ENCODE assay signal across 8 cellular contexts in genomic region chr2:70088508-70089219, GRCh38. TPM values are rescaled to one million over a fixed set of nuclear protein-coding genes. Genes with fewer than 3 reads are reported as not detected.
DNase-seq lines count a peak whose midpoint lies in the region; ATAC-seq and TF ChIP-seq lines count a peak whose summit lies in the region.

No MANE protein-coding gene starts in this region.

- ATAC-seq in right lobe of liver: peak in 3 of 4 donors; percentile 1 to 4 (median 2)

- TF ChIP-seq POLR2A in right lobe of liver (IDR thresholded peaks at IDR 0.05) (no peak), uterus (IDR thresholded peaks at IDR 0.05) (no peak)

- 0 to 2% (median 1%) methylated on average over 11 of the region's 11 CpGs for WGBS in adipose tissue, 3 donors
- 0% methylated on average over 7 of the region's 11 CpGs for WGBS in right lobe of liver (ENCODE audit: insufficient coverage, low coverage, low lambda C conversion rate, missing lambda C conversion rate)

- no peaks in the 10 kb centered on the region for H3K9me3 ChIP-seq in CD4-positive, alpha-beta memory T cell (ENCODE audit: control insufficient read depth in 1 of 2, low read length in 2 of 2)
- H3K9me3 ChIP-seq in KOPT-K1 (ENCODE audit: insufficient read depth, low read length, poor library complexity, severe bottlenecking) (no peaks in the 10 kb centered on the region), right lobe of liver (no peaks in the 10 kb centered on the region), uterus (no peaks in the 10 kb centered on the region)

- H3K4me1 ChIP-seq in CD4-positive, alpha-beta memory T cell (ENCODE audit: insufficient read depth, low read length): peaks cover 56% of the 10 kb centered on the region
- peaks cover 0 to 32% (median 11%) of the 10 kb centered on the region in 4 donors for H3K4me1 ChIP-seq in right lobe of liver
- H3K4me1 ChIP-seq in uterus: peaks cover 0 to 6% of the 10 kb centered on the region in 2 donors

- no peaks in the 10 kb centered on the region for H3K27me3 ChIP-seq in CD4-positive, alpha-beta memory T cell (ENCODE audit: insufficient read depth, low read length)
- H3K27me3 ChIP-seq in right lobe of liver (no peaks in the 10 kb centered on the region), uterus (no peaks in the 10 kb centered on the region)

- CTCF ChIA-PET in CD4-positive, alpha-beta memory T cell (lab: Charles Lee; ENCODE audit: partially characterized antibody): interaction anchor here (0.9 to 5.8 kb wide), 13 partner anchors 15 to 176 kb away, joined by 3 to 51 read pairs (median 7); partner anchors contain the start of gene MXD1

- H3K9me3 Mint-ChIP-seq in CD4-positive, alpha-beta memory T cell: peaks cover 0 to 6% (median 1%) of the 10 kb centered on the region in 8 donors

- no peaks in the 10 kb centered on the region for H3K36me3 ChIP-seq in CD4-positive, alpha-beta memory T cell (ENCODE audit: insufficient read depth, low read length)
- peaks cover 38% of the 10 kb centered on the region for H3K36me3 ChIP-seq in KOPT-K1 (ENCODE audit: insufficient read depth, low read length)
- peaks cover 0 to under 1% (median 0%) of the 10 kb centered on the region in 4 donors for H3K36me3 ChIP-seq in right lobe of liver
- H3K36me3 ChIP-seq in uterus: no peaks in the 10 kb centered on the region

- peak overlapping the region; percentile 96 to 100 (median 100) for H3K27ac Mint-ChIP-seq in CD4-positive, alpha-beta memory T cell

- POLR2A ChIA-PET in CD4-positive, alpha-beta memory T cell (lab: Charles Lee; ENCODE audit: partially characterized antibody): interaction anchor here (0.6 to 29.5 kb wide), 15 partner anchors 8 to 205 kb away, joined by 3 to 2231 read pairs (median 11); partner anchors contain the start of genes C2orf42, MXD1 and SNRPG

- DNase-seq in CD4-positive, alpha-beta memory T cell: peak in 1 of 5 donors; percentile 15
- no peak for DNase-seq in right lobe of liver
- no peak for DNase-seq in uterus
- DNase-seq in pons (ENCODE audit: low spot score): no peak
- no peak for DNase-seq in GOT3 (lab: John Stamatoyannopoulos, UW)
- no peak for DNase-seq in anterior cingulate cortex (lab: John Stamatoyannopoulos, UW)

- TF ChIP-seq CTCF in right lobe of liver (IDR thresholded peaks at IDR 0.05) (no peak), uterus (IDR thresholded peaks at IDR 0.05) (no peak)

- peak overlapping the region; percentile 59 to 84 for H3K4me3 ChIP-seq in CD4-positive, alpha-beta memory T cell (ENCODE audit: low read length in 2 of 2)
- peak overlapping the region; percentile 77 to 91 (median 81) for H3K4me3 ChIP-seq in right lobe of liver
- H3K4me3 ChIP-seq in uterus: peak overlapping the region; percentile 74 to 78

- peak overlapping the region; percentile 93 to 99 (median 95) for H3K4me3 Mint-ChIP-seq in CD4-positive, alpha-beta memory T cell

- peak overlapping the region; percentile 99 for H3K27ac ChIP-seq in CD4-positive, alpha-beta memory T cell (ENCODE audit: low read depth, low read length)
- peak overlapping the region; percentile 100 for H3K27ac ChIP-seq in KOPT-K1 (ENCODE audit: low read depth, low read length, poor library complexity, severe bottlenecking)
- peak overlapping the region; percentile 29 for H3K27ac ChIP-seq in adipose tissue (ENCODE audit: low read depth, low read length)
- peak overlapping the region; percentile 100 for H3K27ac ChIP-seq in right lobe of liver
- H3K27ac ChIP-seq in uterus: peak overlapping the region; percentile 99 to 100

- H3K27me3 Mint-ChIP-seq in CD4-positive, alpha-beta memory T cell: peaks cover 3% of the 10 kb centered on the region in 2 donors

- H3K36me3 Mint-ChIP-seq in CD4-positive, alpha-beta memory T cell: peaks cover 33 to 58% of the 10 kb centered on the region in 2 donors

- H3K4me1 Mint-ChIP-seq in CD4-positive, alpha-beta memory T cell: peaks cover 41 to 91% (median 55%) of the 10 kb centered on the region in 4 donors

- intact Hi-C loops in CD4-positive, alpha-beta memory T cell (cut with micrococcal nuclease): loop anchor here (10.0 kb wide), 2 partner anchors 206 to 364 kb away; partner anchors contain the start of gene SNRPG
- intact Hi-C loops in right lobe of liver (cut with DNase I) (loop anchor here in 1 of 2 donors (5.0 kb wide), 1 partner anchor 54 kb away; no protein-coding TSS in a partner anchor), uterus (cut with DNase I; ENCODE audit: low total_unique reads) (no loop called here)

RNA-seq across cellular contexts. Expression of gene PCBP1, which starts 1.4 kb away (rescaled TPM):
- total RNA-seq in CD4-positive, alpha-beta memory T cell: 100 to 1,000 TPM; 372 to 383 TPM
- 100 to 1,000 TPM; 116 to 153 TPM for polyA plus RNA-seq in CD4-positive, alpha-beta memory T cell
- 100 to 1,000 TPM; 233 to 396 (median 326) TPM for polyA plus RNA-seq in adipose tissue
- total RNA-seq in right lobe of liver (100 to 1,000 TPM; 147 to 220 (median 178) TPM), uterus (100 to 1,000 TPM in 2 of 4 donors, 10 to 100 TPM in 2; 55.5 to 294 (median 101) TPM)

Comparison
In these comparisons a context has a peak if more than half of its experiments do, and no peak if none do; other contexts are left out.
1. H3K27ac ChIP-seq: peak in every context shown above with its lines; median percentile 100 in KOPT-K1; 100 in right lobe of liver; 100 in uterus; 99 in CD4-positive, alpha-beta memory T cell; 29 in adipose tissue.